In genomic region chr7:142632291-142633134, GRCh38 we compare ENCODE assay signal across 8 cellular contexts.
DNase-seq lines count a peak whose midpoint lies in the region; ATAC-seq, FAIRE-seq and TF ChIP-seq lines count a peak whose summit lies in the region.

No MANE protein-coding gene starts in this region.

- H3K27me3 ChIP-seq in WERI-Rb-1 (ENCODE audit: insufficient read depth, low read depth, severe bottlenecking) (no peaks in the 10 kb centered on the region), bronchial epithelial cell (ENCODE audit: control insufficient read depth, insufficient read depth, low read length) (peaks cover 2% of the 10 kb centered on the region), kidney epithelial cell (ENCODE audit: control insufficient read depth, insufficient read depth, low read length) (no peaks in the 10 kb centered on the region)

- no peak overlapping the region for H3K4me3 ChIP-seq in AG10803 (ENCODE audit: low read length)
- H3K4me3 ChIP-seq in WERI-Rb-1 (ENCODE audit: low read depth, low read length), result no peak overlapping the region
- no peak overlapping the region for H3K4me3 ChIP-seq in bronchial epithelial cell (ENCODE audit: low read depth, low read length)
- no peak overlapping the region for H3K4me3 ChIP-seq in kidney epithelial cell (ENCODE audit: low read depth, low read length)

- H3K36me3 ChIP-seq in WERI-Rb-1, result no peaks in the 10 kb centered on the region
- no peaks in the 10 kb centered on the region for H3K36me3 ChIP-seq in bronchial epithelial cell (ENCODE audit: control insufficient read depth, insufficient read depth, low read length)
- no peaks in the 10 kb centered on the region for H3K36me3 ChIP-seq in kidney epithelial cell (ENCODE audit: control insufficient read depth, insufficient read depth, low read length)

- H3K27ac ChIP-seq in WERI-Rb-1, result no peak overlapping the region

- no peak for FAIRE-seq in bronchial epithelial cell (lab: Jason Lieb, UNC)

- DNase-seq in AG10803 (ENCODE audit: low read depth), result peak; percentile 49
- peak; percentile 86 to 89 for DNase-seq in NCI-H2081 (lab: John Stamatoyannopoulos, UW)
- peak; percentile 65 for DNase-seq in WERI-Rb-1
- DNase-seq in bronchial epithelial cell (ENCODE audit: low read depth), result peak; percentile 58
- no peak for DNase-seq in kidney epithelial cell (ENCODE audit: low read depth)
- peak; percentile 43 for DNase-seq in stimulated activated CD4-positive, alpha-beta T cell treated with anti-CD3 and anti-CD28 coated beads, Interleukin-4, amount 100 ng/mL, for 1 hour

- peak; percentile 92 for ATAC-seq in GM18517 (IDR thresholded peaks at IDR 0.05; ENCODE audit: unreplicated experiment)
- ATAC-seq in HG02981 (IDR thresholded peaks at IDR 0.05; ENCODE audit: unreplicated experiment), result peak; percentile 95

- peak; percentile 76 for TF ChIP-seq CTCF in AG10803 (conservative IDR thresholded peaks at IDR 0.05; ENCODE audit: low read length)
- peak; percentile 63 for TF ChIP-seq CTCF in WERI-Rb-1 (IDR thresholded peaks at IDR 0.05; ENCODE audit: low read depth, low read length)
- peak; percentile 73 for TF ChIP-seq CTCF in bronchial epithelial cell (IDR thresholded peaks at IDR 0.05; ENCODE audit: insufficient read depth, low read length, severe bottlenecking)
- peak; percentile 72 for TF ChIP-seq CTCF in kidney epithelial cell (IDR thresholded peaks at IDR 0.05; ENCODE audit: insufficient read depth, low read length, poor library complexity, severe bottlenecking)

- H3K9me3 ChIP-seq in WERI-Rb-1 (ENCODE audit: severe bottlenecking), result peaks cover 4% of the 10 kb centered on the region
